Comparison of ENCODE assay signal across 17 cellular contexts in the genomic region with DNA sequence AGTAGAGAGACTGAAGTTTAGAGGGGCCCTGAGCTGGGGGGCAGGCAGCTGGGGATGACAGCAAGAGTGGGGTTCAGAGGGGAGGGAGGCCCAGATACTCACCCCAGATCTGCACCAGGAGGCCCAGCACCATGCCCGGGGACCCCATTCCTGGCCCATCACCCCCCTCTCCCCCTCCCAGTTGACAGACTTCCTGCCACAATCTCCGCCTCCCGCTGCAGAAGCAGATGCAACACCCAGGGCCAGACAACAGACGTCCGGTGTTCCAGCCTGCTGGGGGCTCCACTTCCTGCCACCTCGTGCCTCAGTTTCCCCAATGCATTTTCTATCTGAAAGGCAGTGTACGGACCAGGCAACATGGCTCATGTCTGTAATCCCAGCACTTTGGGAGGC. TPM values are rescaled to one million over a fixed set of nuclear protein-coding genes. Genes with fewer than 3 reads are reported as not detected.
DNase-seq lines count a peak whose midpoint lies in the region; ATAC-seq and TF ChIP-seq lines count a peak whose summit lies in the region.
"Had no signal": no experiment of that assay in that cellular context is flagged by ENCODE, and none has a peak within 500 bp of the region (broad histone marks: within the 10 kb centered on the region; RNA-seq: fewer than 3 reads in every experiment).

A gene with protein sequence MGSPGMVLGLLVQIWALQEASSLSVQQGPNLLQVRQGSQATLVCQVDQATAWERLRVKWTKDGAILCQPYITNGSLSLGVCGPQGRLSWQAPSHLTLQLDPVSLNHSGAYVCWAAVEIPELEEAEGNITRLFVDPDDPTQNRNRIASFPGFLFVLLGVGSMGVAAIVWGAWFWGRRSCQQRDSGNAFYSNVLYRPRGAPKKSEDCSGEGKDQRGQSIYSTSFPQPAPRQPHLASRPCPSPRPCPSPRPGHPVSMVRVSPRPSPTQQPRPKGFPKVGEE (minus strand): TSS at position 152 of the 393 bp plus-strand sequence. CDS start 4 bp downstream, at position 148.

- H3K27me3 ChIP-seq in endodermal cell (ENCODE audit: control insufficient read depth, insufficient read depth, low read length, poor library complexity, severe bottlenecking): no peaks in the 10 kb centered on the region
- H3K27me3 ChIP-seq: SJSA1 had no signal

- H3K9me3 Mint-ChIP-seq in T-helper 2 cell treated with Interferon-gamma antibody and Interleukin-4, amounts not matched to agents 5 μg/mL and 100 μg/mL, for 36 hours: no peaks in the 10 kb centered on the region
- no peaks in the 10 kb centered on the region for H3K9me3 Mint-ChIP-seq in endodermal cell
- no peaks in the 10 kb centered on the region for H3K9me3 Mint-ChIP-seq in stimulated activated naive CD8-positive, alpha-beta T cell treated with anti-CD3 and anti-CD28 coated beads, Interleukin-15, Interleukin-2, amounts not matched to agents 100 ng/mL and 50 ng/mL, for 24 hours
- H3K9me3 Mint-ChIP-seq: activated B cell treated with CpG ODN at 0.5 μM for 24 hours had no signal

- no peaks in the 10 kb centered on the region for H3K27me3 Mint-ChIP-seq in T-helper 2 cell treated with Interferon-gamma antibody and Interleukin-4, amounts not matched to agents 5 μg/mL and 100 μg/mL, for 36 hours (ENCODE audit: low read depth)
- no peaks in the 10 kb centered on the region for H3K27me3 Mint-ChIP-seq in endodermal cell (ENCODE audit: insufficient read depth)
- no peaks in the 10 kb centered on the region for H3K27me3 Mint-ChIP-seq in stimulated activated naive CD8-positive, alpha-beta T cell treated with anti-CD3 and anti-CD28 coated beads, Interleukin-15, Interleukin-2, amounts not matched to agents 100 ng/mL and 50 ng/mL, for 24 hours

- H3K36me3 ChIP-seq in endodermal cell (ENCODE audit: control insufficient read depth, insufficient read depth, low read length): no peaks in the 10 kb centered on the region
- H3K36me3 ChIP-seq: esophagus muscularis mucosa, SJSA1, upper lobe of left lung had no signal

- no peaks in the 10 kb centered on the region for H3K4me1 ChIP-seq in endodermal cell (ENCODE audit: control insufficient read depth, insufficient read depth, low read length)
- H3K4me1 ChIP-seq: SJSA1 had no signal

- H3K27ac Mint-ChIP-seq in T-helper 2 cell treated with Interferon-gamma antibody and Interleukin-4, amounts not matched to agents 5 μg/mL and 100 μg/mL, for 36 hours: peak within 1 kb of the TSS; percentile 88
- H3K27ac Mint-ChIP-seq in endodermal cell: peak within 1 kb of the TSS; percentile 12
- peak within 1 kb of the TSS; percentile 74 for H3K27ac Mint-ChIP-seq in stimulated activated naive CD8-positive, alpha-beta T cell treated with anti-CD3 and anti-CD28 coated beads, Interleukin-15, Interleukin-2, amounts not matched to agents 100 ng/mL and 50 ng/mL, for 24 hours
- H3K27ac Mint-ChIP-seq: activated B cell treated with CpG ODN at 0.5 μM for 24 hours had no signal

- H3K4me1 Mint-ChIP-seq in T-helper 2 cell treated with Interferon-gamma antibody and Interleukin-4, amounts not matched to agents 5 μg/mL and 100 μg/mL, for 36 hours (ENCODE audit: low read depth): peaks cover 27% of the 10 kb centered on the region
- peaks cover 6% of the 10 kb centered on the region for H3K4me1 Mint-ChIP-seq in endodermal cell
- H3K4me1 Mint-ChIP-seq in stimulated activated naive CD8-positive, alpha-beta T cell treated with anti-CD3 and anti-CD28 coated beads, Interleukin-15, Interleukin-2, amounts not matched to agents 100 ng/mL and 50 ng/mL, for 24 hours (ENCODE audit: low read depth): peaks cover 30% of the 10 kb centered on the region

- no peak within 1 kb of the TSS for H3K4me3 ChIP-seq in endodermal cell (ENCODE audit: low read length)
- H3K4me3 ChIP-seq: esophagus muscularis mucosa, SJSA1, upper lobe of left lung had no signal

- peak; percentile 68 for DNase-seq in activated CD8-positive, alpha-beta memory T cell treated with anti-CD3 and anti-CD28 coated beads for 24 hours
- DNase-seq in activated CD8-positive, alpha-beta memory T cell treated with anti-CD3 and anti-CD28 coated beads, Interleukin-2, amount 50 U/mL, for 4 hours: no peak
- DNase-seq in T-helper 2 cell treated with Interferon-gamma antibody and Interleukin-4, amounts not matched to agents 5 μg/mL and 100 μg/mL, for 36 hours (ENCODE audit: low spot score): no peak
- no peak for DNase-seq in endodermal cell
- DNase-seq in NCI-H1105 (lab: John Stamatoyannopoulos, UW): no peak
- no peak for DNase-seq in NOMO-1 treated with dmso at 0.1 percent for 144 hours (lab: John Stamatoyannopoulos, UW; ENCODE audit: unreplicated experiment)
- DNase-seq: activated B cell treated with CpG ODN at 0.5 μM for 24 hours, DMS79 treated with DMSO at 0.1 percent for 48 hours, NCI-H2029 treated with DMSO at 0.1 percent for 48 hours, upper lobe of left lung had no signal

- WGBS in endodermal cell (ENCODE audit: insufficient coverage in 1 of 2, insufficient read length in 1 of 2), 2 experiments: 84 to 88% methylated on average over 6 to 7 of the region's 7 CpGs

- no peaks in the 10 kb centered on the region for H3K36me3 Mint-ChIP-seq in T-helper 2 cell treated with Interferon-gamma antibody and Interleukin-4, amounts not matched to agents 5 μg/mL and 100 μg/mL, for 36 hours (ENCODE audit: low read depth)
- peaks cover 6% of the 10 kb centered on the region for H3K36me3 Mint-ChIP-seq in endodermal cell (ENCODE audit: low read depth)
- no peaks in the 10 kb centered on the region for H3K36me3 Mint-ChIP-seq in stimulated activated naive CD8-positive, alpha-beta T cell treated with anti-CD3 and anti-CD28 coated beads, Interleukin-15, Interleukin-2, amounts not matched to agents 100 ng/mL and 50 ng/mL, for 24 hours (ENCODE audit: low read depth)

- no peak within 1 kb of the TSS for H3K9ac ChIP-seq in endodermal cell (ENCODE audit: extremely low read depth, low read length, poor library complexity, severe bottlenecking)

- no peak for TF ChIP-seq CTCF in endodermal cell (conservative IDR thresholded peaks at IDR 0.05)

- peak within 1 kb of the TSS; percentile 77 for H3K4me3 Mint-ChIP-seq in T-helper 2 cell treated with Interferon-gamma antibody and Interleukin-4, amounts not matched to agents 5 μg/mL and 100 μg/mL, for 36 hours
- H3K4me3 Mint-ChIP-seq in endodermal cell: no peak within 1 kb of the TSS
- peak within 1 kb of the TSS; percentile 72 for H3K4me3 Mint-ChIP-seq in stimulated activated naive CD8-positive, alpha-beta T cell treated with anti-CD3 and anti-CD28 coated beads, Interleukin-15, Interleukin-2, amounts not matched to agents 100 ng/mL and 50 ng/mL, for 24 hours
- H3K4me3 Mint-ChIP-seq: activated B cell treated with CpG ODN at 0.5 μM for 24 hours had no signal

- no peaks in the 10 kb centered on the region for H3K9me3 ChIP-seq in endodermal cell (ENCODE audit: control insufficient read depth, low read length)
- H3K9me3 ChIP-seq: esophagus muscularis mucosa, SJSA1, upper lobe of left lung had no signal

- peak within 1 kb of the TSS; percentile 63 for H3K27ac ChIP-seq in endodermal cell (ENCODE audit: low read depth, low read length)
- H3K27ac ChIP-seq: esophagus muscularis mucosa, SJSA1, upper lobe of left lung had no signal

- no peak for ATAC-seq in GM21526 (IDR thresholded peaks at IDR 0.05; ENCODE audit: low FRiP score, unreplicated experiment)

RNA-seq across cellular contexts. Expression of the gene that starts here (rescaled TPM):
- under 1 TPM; 0.58 to 0.70 TPM for total RNA-seq in endodermal cell
- polyA plus RNA-seq in endodermal cell (2013, experiment 1 of 2): 0.93 TPM
- 0.87 TPM for polyA plus RNA-seq in endodermal cell (2013, experiment 2 of 2)
- total RNA-seq: activated B cell treated with CpG ODN at 0.5 μM for 24 hours, chondrocyte, esophagus muscularis mucosa, lower leg skin, osteoblast, SJSA1 had no signal

Comparison
In these comparisons a context has a peak if more than half of its experiments do, and no peak if none do; other contexts are left out.
1. H3K27ac Mint-ChIP-seq: peak in every context shown above with its lines; median percentile 88 in T-helper 2 cell treated with Interferon-gamma antibody and Interleukin-4, amounts not matched to agents 5 μg/mL and 100 μg/mL, for 36 hours; 74 in stimulated activated naive CD8-positive, alpha-beta T cell treated with anti-CD3 and anti-CD28 coated beads, Interleukin-15, Interleukin-2, amounts not matched to agents 100 ng/mL and 50 ng/mL, for 24 hours; 12 in endodermal cell.